Comparison of ENCODE assay signal across 9 cellular contexts in the genomic region with DNA sequence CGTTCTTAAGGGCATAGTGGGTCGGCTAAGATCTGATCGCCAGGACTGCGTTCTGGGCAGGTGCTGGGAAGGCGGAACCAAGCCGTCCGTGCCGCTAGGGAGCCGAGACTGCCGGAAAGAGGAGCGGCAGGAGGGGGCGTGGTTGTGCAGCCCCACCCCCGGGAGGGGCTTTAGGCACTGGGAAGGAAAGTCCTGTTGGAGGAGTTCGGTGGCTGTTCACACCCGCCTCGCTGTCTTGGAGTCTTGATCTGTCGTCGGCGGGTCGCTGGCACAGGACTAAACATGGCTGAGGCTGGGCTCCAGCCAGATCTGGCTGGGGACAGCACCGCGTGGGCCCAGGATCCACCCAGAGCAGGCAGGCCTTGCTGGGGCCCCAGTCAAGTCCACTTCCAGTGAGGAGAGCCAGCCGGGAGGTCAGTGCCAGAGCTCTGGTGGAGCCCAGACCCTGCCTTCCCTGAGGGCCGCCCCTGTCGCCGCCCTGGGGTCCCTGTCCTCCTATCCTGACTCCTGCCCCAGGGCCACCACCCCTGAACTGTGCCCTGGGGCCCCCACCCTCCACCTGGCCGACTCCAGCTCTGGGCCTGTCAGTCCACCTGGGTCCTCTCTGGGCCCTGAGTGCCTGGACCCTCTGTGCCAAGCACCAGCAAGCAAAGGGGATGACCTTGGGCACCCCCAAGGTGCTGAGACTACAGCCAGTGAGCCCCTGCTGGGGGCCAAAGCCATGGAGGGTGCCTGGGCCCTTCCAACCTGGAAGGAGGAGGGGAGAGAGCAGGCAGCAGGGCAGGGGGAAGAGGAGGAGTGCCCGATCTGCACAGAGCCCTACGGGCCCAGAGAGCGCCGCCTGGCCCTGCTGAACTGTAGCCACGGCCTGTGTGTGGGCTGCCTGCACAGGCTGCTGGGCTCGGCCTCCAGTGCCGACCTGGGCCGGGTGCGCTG. TPM values are rescaled to one million over a fixed set of nuclear protein-coding genes. Genes with fewer than 3 reads are reported as not detected.
DNase-seq lines count a peak whose midpoint lies in the region; ATAC-seq, FAIRE-seq and TF ChIP-seq lines count a peak whose summit lies in the region.
"Had no signal": no experiment of that assay in that cellular context is flagged by ENCODE, and none has a peak within 500 bp of the region (broad histone marks: within the 10 kb centered on the region; RNA-seq: fewer than 3 reads in every experiment).

No MANE protein-coding gene starts in this region.

- peak overlapping the region; percentile 72 to 87 for H3K9ac ChIP-seq in mucosa of rectum (ENCODE audit: low read depth in 1 of 2, low read length in 2 of 2)

- no peak for ATAC-seq in HG03571 (IDR thresholded peaks at IDR 0.05; ENCODE audit: unreplicated experiment)

- peak overlapping the region; percentile 44 for H3K4me3 ChIP-seq in AG10803 (ENCODE audit: low read length)
- H3K4me3 ChIP-seq in mucosa of rectum (ENCODE audit: low read length in 2 of 2), result peak overlapping the region; percentile 62 to 66

- peaks cover 21 to 23% of the 10 kb centered on the region in 2 donors for H3K4me1 ChIP-seq in mucosa of rectum (ENCODE audit: control insufficient read depth in 2 of 2, insufficient read depth in 2 of 2, low read length in 2 of 2)

- no peaks in the 10 kb centered on the region for H3K9me3 ChIP-seq in mucosa of rectum (ENCODE audit: control insufficient read depth in 2 of 2, low read length in 2 of 2)

- no peak overlapping the region for H3K27ac Mint-ChIP-seq in activated naive CD4-positive, alpha-beta T cell treated with anti-CD3 and anti-CD28 coated beads, Interleukin-2, amount 10 ng/mL, durations not matched to agents 7 days and 5 days

- peak; percentile 40 for DNase-seq in AG10803 (ENCODE audit: low read depth)
- peak; percentile 64 for DNase-seq in NCI-H1105 treated with DMSO at 0.1 percent for 48 hours (lab: John Stamatoyannopoulos, UW)
- peak; percentile 73 for DNase-seq in ecto neural progenitor cell (ENCODE audit: low spot score)
- DNase-seq in GM12892 (ENCODE audit: insufficient read length), result no peak
- no peak for DNase-seq in stimulated activated naive CD4-positive, alpha-beta T cell (lab: John Stamatoyannopoulos, UW)
- no peak for DNase-seq in activated naive CD4-positive, alpha-beta T cell treated with anti-CD3 and anti-CD28 coated beads, Interleukin-2, amount 10 ng/mL, durations not matched to agents 7 days and 5 days
- DNase-seq: T-helper 1 cell had no signal

- H3K27me3 Mint-ChIP-seq in activated naive CD4-positive, alpha-beta T cell treated with anti-CD3 and anti-CD28 coated beads, Interleukin-2, amount 10 ng/mL, durations not matched to agents 7 days and 5 days, result no peaks in the 10 kb centered on the region

- no peaks in the 10 kb centered on the region for H3K36me3 ChIP-seq in mucosa of rectum (ENCODE audit: control insufficient read depth in 2 of 2, insufficient read depth in 2 of 2, low read length in 2 of 2)

- TF ChIP-seq CTCF in AG10803 (conservative IDR thresholded peaks at IDR 0.05; ENCODE audit: low read length), result no peak; the same call in 1 of the 2 replicates

- no peak overlapping the region for H3K4me3 Mint-ChIP-seq in activated naive CD4-positive, alpha-beta T cell treated with anti-CD3 and anti-CD28 coated beads, Interleukin-2, amount 10 ng/mL, durations not matched to agents 7 days and 5 days

- no peak for FAIRE-seq in GM12892 (lab: Jason Lieb, UNC)

- peaks cover 3% of the 10 kb centered on the region for H3K36me3 Mint-ChIP-seq in activated naive CD4-positive, alpha-beta T cell treated with anti-CD3 and anti-CD28 coated beads, Interleukin-2, amount 10 ng/mL, durations not matched to agents 7 days and 5 days

- peak overlapping the region; percentile 91 to 93 for H3K27ac ChIP-seq in mucosa of rectum (ENCODE audit: low read depth in 2 of 2, low read length in 2 of 2)

- no peak for TF ChIP-seq POLR2A in GM12892 (IDR thresholded peaks at IDR 0.05; ENCODE audit: low read depth, low read length)

- CTCF ChIA-PET in activated naive CD4-positive, alpha-beta T cell treated with anti-CD3 and anti-CD28 coated beads, Interleukin-2, amount 10 ng/mL, durations not matched to agents 7 days and 5 days (lab: Charles Lee), result interaction anchor here (0.6 to 1.2 kb wide), 3 partner anchors 19 to 203 kb away, joined by 3 to 5 read pairs (median 4); no protein-coding TSS in a partner anchor

- peaks cover 2% of the 10 kb centered on the region for H3K4me1 Mint-ChIP-seq in activated naive CD4-positive, alpha-beta T cell treated with anti-CD3 and anti-CD28 coated beads, Interleukin-2, amount 10 ng/mL, durations not matched to agents 7 days and 5 days

- H3K27me3 ChIP-seq in mucosa of rectum (ENCODE audit: control insufficient read depth in 2 of 2, insufficient read depth in 2 of 2, low read length in 2 of 2), result no peaks in the 10 kb centered on the region

- no peaks in the 10 kb centered on the region for H3K9me3 Mint-ChIP-seq in activated naive CD4-positive, alpha-beta T cell treated with anti-CD3 and anti-CD28 coated beads, Interleukin-2, amount 10 ng/mL, durations not matched to agents 7 days and 5 days

RNA-seq across cellular contexts. Expression of gene RNF208, which starts 4.5 kb away (rescaled TPM):
- polyA plus RNA-seq in GM12892 (2012; ENCODE audit: missing spikeins), result 0.72 TPM

RNA-seq across cellular contexts. Expression of gene CYSRT1, which starts 7.4 kb away (rescaled TPM):
- polyA plus RNA-seq in GM12892 (2012; ENCODE audit: missing spikeins), result 0.81 TPM

RNA-seq across cellular contexts. Expression of gene RNF224, which starts 9.8 kb away (rescaled TPM):
- not detected for polyA plus RNA-seq in GM12892 (2012; ENCODE audit: missing spikeins)

RNA-seq across cellular contexts. Expression of gene NDOR1, which starts 12.0 kb away (rescaled TPM):
- polyA plus RNA-seq in GM12892 (2012; ENCODE audit: missing spikeins), result 3.8 TPM

RNA-seq across cellular contexts. Expression of gene TMEM203, which starts 12.1 kb away (rescaled TPM):
- polyA plus RNA-seq in GM12892 (2012; ENCODE audit: missing spikeins), result 27.7 TPM

Comparison
In these comparisons a context has a peak if more than half of its experiments do, and no peak if none do; other contexts are left out.
1. DNase-seq: peak in AG10803 (single experiment), NCI-H1105 treated with DMSO at 0.1 percent for 48 hours (single experiment) and ecto neural progenitor cell (single experiment); none in GM12892 (single experiment), stimulated activated naive CD4-positive, alpha-beta T cell (0 of 6) and activated naive CD4-positive, alpha-beta T cell treated with anti-CD3 and anti-CD28 coated beads, Interleukin-2, amount 10 ng/mL, durations not matched to agents 7 days and 5 days (single experiment).